Comparison of ENCODE assay signal across 19 cellular contexts in genomic region chr4:116668190-116668589, GRCh38.
A peak's percentile ranks its signal among the peaks of the same experiment; 100 is the strongest.
DNase-seq lines count a peak whose midpoint lies in the region; ATAC-seq, FAIRE-seq and TF ChIP-seq lines count a peak whose summit lies in the region.
"Had no signal": no experiment of that assay in that cellular context is flagged by ENCODE, and none has a peak within 500 bp of the region (broad histone marks: within the 10 kb centered on the region; RNA-seq: fewer than 3 reads in every experiment).

No MANE protein-coding gene starts in this region.

- H3K18ac ChIP-seq in H9 (ENCODE audit: insufficient read length, low read depth, low read length), result no peak overlapping the region

- ATAC-seq in DND-41 (ENCODE audit: insufficient read depth, low read depth), result no peak
- ATAC-seq in GM21576 (IDR thresholded peaks at IDR 0.05; ENCODE audit: unreplicated experiment), result no peak
- ATAC-seq in HG02852 (IDR thresholded peaks at IDR 0.05; ENCODE audit: unreplicated experiment), result no peak
- ATAC-seq: activated T-cell treated with anti-CD3 and anti-CD28 coated beads, Interleukin-2, amount 50 U/mL, for 4 hours; left cardiac atrium; mucosa of descending colon had no signal

- H3K27ac Mint-ChIP-seq in H9, result no peak overlapping the region
- H3K27ac Mint-ChIP-seq in HFFc6, result no peak overlapping the region
- H3K27ac Mint-ChIP-seq: activated naive CD4-positive, alpha-beta T cell treated with anti-CD3 and anti-CD28 coated beads, Interleukin-2, amount 50 U/mL, for 24 hours; brain had no signal

- H3K9me3 ChIP-seq in DND-41 (ENCODE audit: insufficient read depth, low read length, severe bottlenecking) (no peaks in the 10 kb centered on the region), H9 (ENCODE audit: control insufficient read depth, low read depth, low read length) (no peaks in the 10 kb centered on the region), keratinocyte (ENCODE audit: control insufficient read depth, low read depth, low read length) (no peaks in the 10 kb centered on the region)
- H3K9me3 ChIP-seq: mucosa of descending colon, sigmoid colon had no signal

- H3K4ac ChIP-seq in H9 (ENCODE audit: low read depth, low read length), result no peak overlapping the region

- FAIRE-seq in keratinocyte (lab: Jason Lieb, UNC), result no peak

- H2BK12ac ChIP-seq in H9 (ENCODE audit: insufficient read length, low read depth, low read length), result no peak overlapping the region

- no peak overlapping the region for H2AK5ac ChIP-seq in H9 (ENCODE audit: insufficient read length, low read length)

- no peaks in the 10 kb centered on the region for H3K79me2 ChIP-seq in DND-41 (ENCODE audit: insufficient read depth, low read length)
- no peaks in the 10 kb centered on the region for H3K79me2 ChIP-seq in H9 (ENCODE audit: insufficient read depth, low read length)
- no peaks in the 10 kb centered on the region for H3K79me2 ChIP-seq in keratinocyte (ENCODE audit: control insufficient read depth, insufficient read depth, low read length)

- DNase-seq in DND-41, result no peak
- DNase-seq in H9, result no peak
- peak; percentile 3 for DNase-seq in SK-MEL-5 (ENCODE audit: low read depth, low spot score)
- DNase-seq in keratinocyte (ENCODE audit: low read depth, low spot score), result no peak
- DNase-seq in HFFc6, result no peak
- no peak for DNase-seq in T-helper 2 cell
- DNase-seq: activated T-cell treated with anti-CD3 and anti-CD28 coated beads, Interleukin-2, amount 50 U/mL, for 4 hours; Calu3; hippocampal formation; left cardiac atrium; mucosa of descending colon; NCI-H1694; NCI-H446; sigmoid colon had no signal

- no peak overlapping the region for H2BK20ac ChIP-seq in H9 (ENCODE audit: low read depth, low read length, poor library complexity, severe bottlenecking)

- H3K27me3 ChIP-seq in DND-41 (ENCODE audit: insufficient read depth, low read length, poor library complexity), result no peaks in the 10 kb centered on the region
- H3K27me3 ChIP-seq in H9 (ENCODE audit: insufficient read depth, low read length), result no peaks in the 10 kb centered on the region
- no peaks in the 10 kb centered on the region for H3K27me3 ChIP-seq in keratinocyte (ENCODE audit: control insufficient read depth, extremely low read depth, insufficient read depth, low read length)
- H3K27me3 ChIP-seq: sigmoid colon had no signal

- no peak overlapping the region for H3K14ac ChIP-seq in H9 (ENCODE audit: insufficient read depth, low read length)

- no peaks in the 10 kb centered on the region for H3K23me2 ChIP-seq in H9 (ENCODE audit: insufficient read length, low read depth, low read length, poor library complexity, severe bottlenecking)

- no peaks in the 10 kb centered on the region for H3K36me3 ChIP-seq in DND-41 (ENCODE audit: insufficient read depth, low read length)
- no peaks in the 10 kb centered on the region for H3K36me3 ChIP-seq in keratinocyte (ENCODE audit: control insufficient read depth in 2 of 2, extremely low read depth in 1 of 2, insufficient read depth in 2 of 2, low read length in 2 of 2)
- H3K36me3 ChIP-seq: sigmoid colon had no signal

- H3K9me3 Mint-ChIP-seq in H9 (peaks cover 6 to 7% of the 10 kb centered on the region in 2 experiments; a peak in 4 of 5 replicates), HFFc6 (peaks cover 45% of the 10 kb centered on the region)
- H3K9me3 Mint-ChIP-seq: brain had no signal

- H4K91ac ChIP-seq in H9 (ENCODE audit: insufficient read length, low read depth, low read length), result no peak overlapping the region

- peaks cover 2 to 10% of the 10 kb centered on the region in 2 experiments; a peak in 3 of 4 replicates for H3K4me1 Mint-ChIP-seq in H9
- no peaks in the 10 kb centered on the region for H3K4me1 Mint-ChIP-seq in HFFc6 (ENCODE audit: low read depth)
- H3K4me1 Mint-ChIP-seq: activated naive CD4-positive, alpha-beta T cell treated with anti-CD3 and anti-CD28 coated beads, Interleukin-2, amount 50 U/mL, for 24 hours; brain had no signal

- no peaks in the 10 kb centered on the region for H3K9me1 ChIP-seq in keratinocyte (ENCODE audit: control insufficient read depth, extremely low read depth, insufficient read depth, low read length)

- H3K4me3 ChIP-seq in DND-41 (ENCODE audit: low read depth in 1 of 2, low read length in 2 of 2) (no peak overlapping the region), keratinocyte (ENCODE audit: control insufficient read depth in 2 of 3, extremely low read depth in 1 of 3, insufficient read depth in 2 of 3, low read depth in 1 of 3, low read length in 3 of 3) (no peak overlapping the region)
- H3K4me3 ChIP-seq: mucosa of descending colon, sigmoid colon, SK-N-MC had no signal

- no peak overlapping the region for H2BK120ac ChIP-seq in H9 (ENCODE audit: low read depth, low read length, poor library complexity, severe bottlenecking)

- H3K27me3 Mint-ChIP-seq in H9 (ENCODE audit: low read depth), result no peaks in the 10 kb centered on the region; the same call in 1 of the 2 replicates
- no peaks in the 10 kb centered on the region for H3K27me3 Mint-ChIP-seq in HFFc6 (ENCODE audit: insufficient read depth)
- H3K27me3 Mint-ChIP-seq: activated naive CD4-positive, alpha-beta T cell treated with anti-CD3 and anti-CD28 coated beads, Interleukin-2, amount 50 U/mL, for 24 hours; brain had no signal

- dilution Hi-C loops in keratinocyte (cut with MboI; ENCODE audit: extremely low pct_ligation_motif_present, low sequenced_read_pairs), result no loop called here

- WGBS in H9 (ENCODE audit: extremely low coverage, insufficient read length, low lambda C conversion rate), result no CpG with 5 or more reads among the region's 2 CpGs

- H3K4me2 ChIP-seq in DND-41 (ENCODE audit: insufficient read depth, low read length) (no peak overlapping the region), H9 (ENCODE audit: insufficient read depth, insufficient read length, low read length) (no peak overlapping the region), keratinocyte (ENCODE audit: control insufficient read depth, extremely low read depth, insufficient read depth, low read depth, low read length) (no peak overlapping the region)

- in situ Hi-C loops in SK-MEL-5 (cut with HindIII; ENCODE audit: low pct_unique_long_range_greater_than_20kb, low sequenced_read_pairs), result no loop called here

- H3K4me1 ChIP-seq in DND-41 (ENCODE audit: insufficient read depth, low read length) (no peaks in the 10 kb centered on the region), H9 (ENCODE audit: insufficient read depth, low read length) (no peaks in the 10 kb centered on the region), keratinocyte (ENCODE audit: control insufficient read depth, extremely low read depth, insufficient read depth, low read length) (no peaks in the 10 kb centered on the region)
- H3K4me1 ChIP-seq: sigmoid colon had no signal

- H3K23ac ChIP-seq in H9 (ENCODE audit: insufficient read length, low read depth, low read length), result no peak overlapping the region

- H3T11ph ChIP-seq in H9 (ENCODE audit: low read length), result no peak overlapping the region

- H2AFZ ChIP-seq in DND-41 (ENCODE audit: low read depth, low read length) (no peak overlapping the region), H9 (ENCODE audit: low read length) (no peak overlapping the region), keratinocyte (ENCODE audit: control insufficient read depth, low read length) (no peak overlapping the region)

- H3K27ac ChIP-seq in DND-41 (ENCODE audit: low read length) (no peak overlapping the region), H9 (ENCODE audit: insufficient read length, low read depth, low read length) (no peak overlapping the region), keratinocyte (ENCODE audit: control insufficient read depth, insufficient read depth, low read length) (no peak overlapping the region)
- H3K27ac ChIP-seq: sigmoid colon, SK-N-MC had no signal

- H4K5ac ChIP-seq in H9 (ENCODE audit: insufficient read length, low read depth, low read length), result no peak overlapping the region

- no peak overlapping the region for H3K56ac ChIP-seq in H9 (ENCODE audit: insufficient read length, low read depth, low read length)

- no peak overlapping the region for H3K4me3 Mint-ChIP-seq in H9
- H3K4me3 Mint-ChIP-seq in HFFc6, result no peak overlapping the region
- H3K4me3 Mint-ChIP-seq: activated naive CD4-positive, alpha-beta T cell treated with anti-CD3 and anti-CD28 coated beads, Interleukin-2, amount 50 U/mL, for 24 hours; activated T-cell treated with anti-CD3 and anti-CD28 coated beads, Interleukin-2, amount 50 U/mL, for 4 hours; brain had no signal

- no peak overlapping the region for H2BK5ac ChIP-seq in H9 (ENCODE audit: insufficient read length, low read length)

- H3K36me3 Mint-ChIP-seq in H9 (ENCODE audit: insufficient read depth in 1 of 3, low read depth in 3 of 3) (peaks cover 2 to 10% (median 4%) of the 10 kb centered on the region in 3 experiments), HFFc6 (ENCODE audit: low read depth) (no peaks in the 10 kb centered on the region)
- H3K36me3 Mint-ChIP-seq: activated naive CD4-positive, alpha-beta T cell treated with anti-CD3 and anti-CD28 coated beads, Interleukin-2, amount 50 U/mL, for 24 hours; brain had no signal

- TF ChIP-seq CTCF in DND-41 (IDR thresholded peaks at IDR 0.05; ENCODE audit: borderline replicate concordance, extremely low read depth, low read length, poor library complexity, severe bottlenecking), result peak; percentile 22
- peak; percentile 69 for TF ChIP-seq CTCF in H9 (conservative IDR thresholded peaks at IDR 0.05)
- TF ChIP-seq CTCF in keratinocyte (optimal IDR thresholded peaks at IDR 0.05 in 1 of 3, IDR thresholded peaks at IDR 0.05 in 1 of 3, conservative IDR thresholded peaks at IDR 0.05 in 1 of 3; ENCODE audit: extremely low read depth in 1 of 3, insufficient read depth in 2 of 3, low read length in 3 of 3), result peak in 2 of 3 experiments; percentile 21 to 31
- TF ChIP-seq CTCF in HFFc6 (IDR thresholded peaks at IDR 0.05), result no peak

- no peaks in the 10 kb centered on the region for H3K79me1 ChIP-seq in H9 (ENCODE audit: insufficient read depth, low read depth, low read length, poor library complexity, severe bottlenecking)

- no peak overlapping the region for H2BK15ac ChIP-seq in H9 (ENCODE audit: low read depth, low read length)

- no peak overlapping the region for H3K9ac ChIP-seq in DND-41 (ENCODE audit: low read depth, low read length)
- H3K9ac ChIP-seq in H9 (ENCODE audit: extremely low read depth, insufficient read length, low read length), result no peak overlapping the region
- H3K9ac ChIP-seq in keratinocyte (ENCODE audit: control insufficient read depth, extremely low read depth, insufficient read depth, low read length), result no peak overlapping the region

- no peak overlapping the region for H4K8ac ChIP-seq in H9 (replicated peaks; ENCODE audit: insufficient read length, low read depth, low read length)

- H4K20me1 ChIP-seq in DND-41 (ENCODE audit: insufficient read depth, low read length) (no peaks in the 10 kb centered on the region), H9 (ENCODE audit: control insufficient read depth, insufficient read depth, insufficient read length) (no peaks in the 10 kb centered on the region), keratinocyte (ENCODE audit: control insufficient read depth, extremely low read depth, insufficient read depth, low read length) (no peaks in the 10 kb centered on the region)
